28 cellular contexts compared by ENCODE assay signal in genomic region chr9:114232091-114232440, GRCh38.
DNase-seq lines count a peak whose midpoint lies in the region; FAIRE-seq and TF ChIP-seq lines count a peak whose summit lies in the region.
"Had no signal": no experiment of that assay in that cellular context is flagged by ENCODE, and none has a peak within 500 bp of the region (broad histone marks: within the 10 kb centered on the region; RNA-seq: fewer than 3 reads in every experiment).

No MANE protein-coding gene starts in this region.

- no peaks in the 10 kb centered on the region for H3K9me3 ChIP-seq in neural progenitor cell (ENCODE audit: low read depth)
- no peaks in the 10 kb centered on the region for H3K9me3 ChIP-seq in vagina
- H3K9me3 ChIP-seq: SK-N-SH had no signal

- H3K36me3 Mint-ChIP-seq in neural progenitor cell, result no peaks in the 10 kb centered on the region
- H3K36me3 Mint-ChIP-seq in glutamatergic neuron (ENCODE audit: unreplicated experiment), result no peaks in the 10 kb centered on the region
- H3K36me3 Mint-ChIP-seq: CD8-positive, alpha-beta memory T cell had no signal

- H3K4me3 Mint-ChIP-seq in neural progenitor cell (no peak overlapping the region), glutamatergic neuron (ENCODE audit: unreplicated experiment) (no peak overlapping the region)
- H3K4me3 Mint-ChIP-seq: B cell; CD8-positive, alpha-beta memory T cell had no signal

- FAIRE-seq in bronchial epithelial cell (lab: Jason Lieb, UNC), result peak; percentile 70
- FAIRE-seq: GM12891 had no signal

- peaks cover 20% of the 10 kb centered on the region for H3F3A ChIP-seq in neural progenitor cell (ENCODE audit: low read depth)

- no peak overlapping the region for H3K27ac ChIP-seq in neural progenitor cell
- H3K27ac ChIP-seq in vagina, result peak overlapping the region; percentile 84
- H3K27ac ChIP-seq: 22Rv1, C4-2B, HL-60, PC-9 had no signal

- peak; percentile 28 for DNase-seq in NCI-H2171 treated with DMSO at 0.1 percent for 48 hours (lab: John Stamatoyannopoulos, UW)
- no peak for DNase-seq in NCI-H2171 (lab: John Stamatoyannopoulos, UW)
- DNase-seq in bronchial epithelial cell (ENCODE audit: low read depth), result no peak
- DNase-seq in neural progenitor cell (ENCODE audit: low spot score), result no peak
- no peak for DNase-seq in vagina (ENCODE audit: extremely low spot score in 2 of 2)
- DNase-seq in foreskin fibroblast, result no peak
- DNase-seq in glutamatergic neuron, result no peak
- DNase-seq in NCI-H1417 (lab: John Stamatoyannopoulos, UW), result no peak
- DNase-seq: Calu3; CD8-positive, alpha-beta memory T cell; DMS79 treated with DMSO at 0.1 percent for 48 hours; GF-D8; NCI-H1048; NCI-H1417 treated with DMSO at 0.1 percent for 48 hours; NCI-H187; NCI-H446; NCI-H524 treated with DMSO at 0.1 percent for 48 hours; NCI-H82; NK-92 treated with Interleukin-12 subunit alpha and Interleukin-12 subunit beta, amount 100 ng/mL, for 24 hours; RPMI8226; SIG-M5; SK-N-SH had no signal

- no peak overlapping the region for H3K9ac ChIP-seq in neural progenitor cell
- H3K9ac ChIP-seq: SK-N-SH had no signal

- H3K9me3 Mint-ChIP-seq in neural progenitor cell, result no peaks in the 10 kb centered on the region
- peaks cover 5% of the 10 kb centered on the region for H3K9me3 Mint-ChIP-seq in glutamatergic neuron (ENCODE audit: unreplicated experiment)
- H3K9me3 Mint-ChIP-seq: CD8-positive, alpha-beta memory T cell had no signal

- peaks cover 34% of the 10 kb centered on the region for H3K4me1 ChIP-seq in neural progenitor cell
- H3K4me1 ChIP-seq in vagina, result peaks cover 48% of the 10 kb centered on the region

- peaks cover 8% of the 10 kb centered on the region for H3K27me3 Mint-ChIP-seq in neural progenitor cell (ENCODE audit: insufficient read depth, low read depth)
- H3K27me3 Mint-ChIP-seq in glutamatergic neuron (ENCODE audit: unreplicated experiment), result peaks cover 8% of the 10 kb centered on the region

- H2AFZ ChIP-seq in neural progenitor cell (replicated peaks), result no peak overlapping the region
- H2AFZ ChIP-seq: PC-9 had no signal

- H3K27ac Mint-ChIP-seq in neural progenitor cell, result peak overlapping the region; percentile 97
- no peak overlapping the region for H3K27ac Mint-ChIP-seq in glutamatergic neuron (ENCODE audit: unreplicated experiment)
- H3K27ac Mint-ChIP-seq: B cell; CD8-positive, alpha-beta memory T cell had no signal

- TF ChIP-seq CTCF in bronchial epithelial cell (IDR thresholded peaks at IDR 0.05; ENCODE audit: insufficient read depth, low read length, severe bottlenecking), result no peak
- no peak for TF ChIP-seq CTCF in neural progenitor cell (IDR thresholded peaks at IDR 0.05)
- TF ChIP-seq CTCF in vagina (IDR thresholded peaks at IDR 0.05), result no peak
- no peak for TF ChIP-seq CTCF in foreskin fibroblast (IDR thresholded peaks at IDR 0.05; ENCODE audit: low read depth, low read length)
- TF ChIP-seq CTCF in glutamatergic neuron (IDR thresholded peaks at IDR 0.05; ENCODE audit: partially characterized antibody, unreplicated experiment), result no peak

- intact Hi-C loops in vagina (cut with DNase I), result no loop called here

- peaks cover 2% of the 10 kb centered on the region for H3K36me3 ChIP-seq in bronchial epithelial cell (ENCODE audit: control insufficient read depth, insufficient read depth, low read length)
- H3K36me3 ChIP-seq in neural progenitor cell, result no peaks in the 10 kb centered on the region
- H3K36me3 ChIP-seq in vagina, result no peaks in the 10 kb centered on the region

- H3K27me3 ChIP-seq in bronchial epithelial cell (ENCODE audit: control insufficient read depth, insufficient read depth, low read length) (no peaks in the 10 kb centered on the region), neural progenitor cell (no peaks in the 10 kb centered on the region), vagina (no peaks in the 10 kb centered on the region)

- no peaks in the 10 kb centered on the region for H3K79me2 ChIP-seq in neural progenitor cell (ENCODE audit: low read depth)

- peaks cover 71% of the 10 kb centered on the region for H3K4me1 Mint-ChIP-seq in neural progenitor cell
- peaks cover 6% of the 10 kb centered on the region for H3K4me1 Mint-ChIP-seq in glutamatergic neuron (ENCODE audit: low read depth, unreplicated experiment)
- H3K4me1 Mint-ChIP-seq: B cell; CD8-positive, alpha-beta memory T cell had no signal

- H4K20me1 ChIP-seq in neural progenitor cell (ENCODE audit: low read depth), result peaks cover 23% of the 10 kb centered on the region

- TF ChIP-seq POLR2A in vagina (IDR thresholded peaks at IDR 0.05), result no peak

- H3K4me2 ChIP-seq in neural progenitor cell, result no peak overlapping the region
- H3K4me2 ChIP-seq: PC-9, SK-N-SH had no signal

- no peak overlapping the region for H3K4me3 ChIP-seq in bronchial epithelial cell (ENCODE audit: low read depth, low read length)
- H3K4me3 ChIP-seq in neural progenitor cell, result no peak overlapping the region
- H3K4me3 ChIP-seq in vagina, result no peak overlapping the region
- H3K4me3 ChIP-seq in foreskin fibroblast (ENCODE audit: low read depth in 1 of 2, low read length in 2 of 2), result no peak overlapping the region
- H3K4me3 ChIP-seq: PC-9 had no signal
